In genomic region chr20:63370623-63371176, GRCh38 we compare ENCODE assay signal across 18 cellular contexts. TPM values are rescaled to one million over a fixed set of nuclear protein-coding genes. Genes with fewer than 3 reads are reported as not detected.
"Had no signal": no experiment of that assay in that cellular context is flagged by ENCODE, and none has a peak within 500 bp of the region (broad histone marks: within the 10 kb centered on the region; RNA-seq: fewer than 3 reads in every experiment).

No MANE protein-coding gene starts in this region.

- H3K9me3 ChIP-seq: breast epithelium, gastroesophageal sphincter, mucosa of descending colon, tibial nerve had no signal

- H3K4me2 ChIP-seq: hepatocyte had no signal

- H3K27ac ChIP-seq: breast epithelium, gastroesophageal sphincter, hepatocyte, skin epidermis, tibial nerve, WERI-Rb-1 had no signal

- DNase-seq: activated CD4-positive, alpha-beta T cell treated with anti-CD3 and anti-CD28 coated beads, Interleukin-2, amount 50 U/mL, for 48 hours; activated naive CD4-positive, alpha-beta T cell treated with anti-CD3 and anti-CD28 coated beads for 36 hours; activated naive CD8-positive, alpha-beta T cell treated with anti-CD3 and anti-CD28 coated beads, Interleukin-2, amount 50 U/mL, for 24 hours; aorta; islet precursor cell; mucosa of descending colon; naive thymus-derived CD4-positive, alpha-beta T cell; stimulated activated CD4-positive, alpha-beta T cell treated with anti-CD3 and anti-CD28 coated beads, Interleukin-4, amount 100 ng/mL, for 24 hours; stimulated activated naive CD4-positive, alpha-beta T cell; WERI-Rb-1 had no signal

- H3K4me1 ChIP-seq: breast epithelium, gastroesophageal sphincter, tibial nerve had no signal

- H3K4me3 ChIP-seq: breast epithelium, gastroesophageal sphincter, hepatocyte, mucosa of descending colon, skin epidermis, tibial nerve had no signal

- H3K27me3 ChIP-seq: hepatocyte had no signal

- H3K36me3 ChIP-seq: breast epithelium, gastroesophageal sphincter, tibial nerve, WERI-Rb-1 had no signal

RNA-seq across cellular contexts. Expression of gene CHRNA4, which starts 9.6 kb away (rescaled TPM):
- total RNA-seq: activated naive CD4-positive, alpha-beta T cell treated with anti-CD3 and anti-CD28 coated beads for 36 hours; activated T-helper 17 cell treated with anti-CD3 and anti-CD28 coated beads, Interleukin-2, amount 50 U/mL, for 72 hours; aorta; breast epithelium; gastroesophageal sphincter; hepatocyte; mucosa of descending colon; naive thymus-derived CD4-positive, alpha-beta T cell; posterior vena cava; subcutaneous adipose tissue had no signal
